ENCODE assay signal across 9 cellular contexts in the genomic region with DNA sequence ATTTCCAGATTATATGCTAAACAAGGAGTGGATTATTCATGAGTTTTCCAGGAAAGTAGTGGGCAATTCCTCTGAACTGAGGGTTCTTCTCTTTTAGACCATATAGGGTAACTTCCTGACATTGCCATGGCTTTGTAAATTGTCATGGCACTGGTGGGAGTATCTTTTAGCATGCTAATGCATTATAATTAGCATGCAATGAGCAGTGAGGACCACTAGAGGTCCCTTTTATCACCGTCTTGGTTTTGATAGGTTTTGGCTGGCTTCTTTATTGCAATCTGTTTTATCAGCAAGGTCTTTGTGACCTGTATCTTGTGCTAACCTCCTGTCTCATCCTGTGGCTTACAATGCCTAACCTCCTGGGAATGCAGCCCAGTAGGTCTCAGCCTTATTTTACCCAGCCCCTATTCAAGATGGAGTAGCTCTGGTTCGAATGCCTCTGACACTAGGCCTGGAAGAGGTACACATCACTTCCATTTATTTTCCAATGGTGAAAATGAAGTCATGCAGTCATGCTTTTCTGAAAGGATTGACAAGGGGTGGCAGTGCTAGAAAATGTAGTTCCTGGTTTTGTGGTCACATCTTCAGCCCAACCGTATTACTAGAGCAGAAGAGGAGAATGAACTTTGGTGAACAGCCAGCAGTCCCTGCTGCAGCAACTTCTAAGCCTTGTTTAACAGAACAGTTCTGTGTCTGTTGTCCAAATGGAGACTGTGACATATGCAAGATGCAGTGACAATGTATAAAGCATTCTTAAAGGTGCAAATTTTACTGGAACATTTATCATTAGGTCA. TPM values are rescaled to one million over a fixed set of nuclear protein-coding genes. Genes with fewer than 3 reads are reported as not detected.
A peak's percentile ranks its signal among the peaks of the same experiment; 100 is the strongest.
DNase-seq lines count a peak whose midpoint lies in the region; ATAC-seq and TF ChIP-seq lines count a peak whose summit lies in the region.
"Had no signal": no experiment of that assay in that cellular context is flagged by ENCODE, and none has a peak within 500 bp of the region (broad histone marks: within the 10 kb centered on the region; RNA-seq: fewer than 3 reads in every experiment).

No MANE protein-coding gene starts in this region.

- H3K27me3 Mint-ChIP-seq in nephron progenitor cell (ENCODE audit: low read depth, poor library complexity), result peaks cover 2% of the 10 kb centered on the region

- DNase-seq in DMS 273 (lab: John Stamatoyannopoulos, UW; ENCODE audit: unreplicated experiment) (peak; percentile 56), DMS 273 treated with DMSO at 0.1 percent for 48 hours (lab: John Stamatoyannopoulos, UW) (no peak), LHCN-M2 (ENCODE audit: low read depth) (peak; percentile 25), amniotic epithelial cell (ENCODE audit: low read depth) (peak; percentile 8), nephron progenitor cell (no peak)

- H3K4me3 ChIP-seq in neutrophil (ENCODE audit: low read depth in 1 of 2, low read length in 1 of 2), result no peak overlapping the region

- no peaks in the 10 kb centered on the region for H3K36me3 Mint-ChIP-seq in nephron progenitor cell (ENCODE audit: low read depth)

- peak; percentile 47 for TF ChIP-seq CTCF in neutrophil (IDR thresholded peaks at IDR 0.05)
- no peak for TF ChIP-seq CTCF in nephron progenitor cell (IDR thresholded peaks at IDR 0.05)

- peaks cover 6% of the 10 kb centered on the region for H3K4me1 Mint-ChIP-seq in nephron progenitor cell
- H3K4me1 Mint-ChIP-seq: nephron had no signal

- ATAC-seq in HG03442 (IDR thresholded peaks at IDR 0.05; ENCODE audit: unreplicated experiment) (no peak), GM19023 (IDR thresholded peaks at IDR 0.05; ENCODE audit: unreplicated experiment) (no peak)

- H3K27ac Mint-ChIP-seq in nephron progenitor cell, result no peak overlapping the region
- H3K27ac Mint-ChIP-seq: nephron had no signal

- no peaks in the 10 kb centered on the region for H3K4me1 ChIP-seq in neutrophil (ENCODE audit: control insufficient read depth in 1 of 2, insufficient read depth in 1 of 2, low read depth in 1 of 2, low read length in 1 of 2)

- no peak overlapping the region for H3K27ac ChIP-seq in neutrophil

- H3K27me3 ChIP-seq in neutrophil, result no peaks in the 10 kb centered on the region

- H3K9me3 ChIP-seq in neutrophil, result no peaks in the 10 kb centered on the region

- H3K36me3 ChIP-seq in neutrophil, result no peaks in the 10 kb centered on the region

- H3K4me3 Mint-ChIP-seq in nephron progenitor cell, result no peak overlapping the region
- H3K4me3 Mint-ChIP-seq: nephron had no signal

- peaks cover 19% of the 10 kb centered on the region for H3K9me3 Mint-ChIP-seq in nephron progenitor cell

RNA-seq across cellular contexts. Expression of a gene that starts 26.6 kb away (rescaled TPM):
- 18.9 and 19.2 TPM in 2 replicates for total RNA-seq in LHCN-M2 (2014; rRNA removed)
- polyA plus RNA-seq in LHCN-M2 (2012), result 6.5 TPM

Comparison
In these comparisons a context has a peak if more than half of its experiments do, and no peak if none do; other contexts are left out.
1. DNase-seq: peak in DMS 273 (single experiment), LHCN-M2 (single experiment) and amniotic epithelial cell (single experiment); none in DMS 273 treated with DMSO at 0.1 percent for 48 hours (single experiment) and nephron progenitor cell (single experiment).